8 cellular contexts compared by ENCODE assay signal in the genomic region with DNA sequence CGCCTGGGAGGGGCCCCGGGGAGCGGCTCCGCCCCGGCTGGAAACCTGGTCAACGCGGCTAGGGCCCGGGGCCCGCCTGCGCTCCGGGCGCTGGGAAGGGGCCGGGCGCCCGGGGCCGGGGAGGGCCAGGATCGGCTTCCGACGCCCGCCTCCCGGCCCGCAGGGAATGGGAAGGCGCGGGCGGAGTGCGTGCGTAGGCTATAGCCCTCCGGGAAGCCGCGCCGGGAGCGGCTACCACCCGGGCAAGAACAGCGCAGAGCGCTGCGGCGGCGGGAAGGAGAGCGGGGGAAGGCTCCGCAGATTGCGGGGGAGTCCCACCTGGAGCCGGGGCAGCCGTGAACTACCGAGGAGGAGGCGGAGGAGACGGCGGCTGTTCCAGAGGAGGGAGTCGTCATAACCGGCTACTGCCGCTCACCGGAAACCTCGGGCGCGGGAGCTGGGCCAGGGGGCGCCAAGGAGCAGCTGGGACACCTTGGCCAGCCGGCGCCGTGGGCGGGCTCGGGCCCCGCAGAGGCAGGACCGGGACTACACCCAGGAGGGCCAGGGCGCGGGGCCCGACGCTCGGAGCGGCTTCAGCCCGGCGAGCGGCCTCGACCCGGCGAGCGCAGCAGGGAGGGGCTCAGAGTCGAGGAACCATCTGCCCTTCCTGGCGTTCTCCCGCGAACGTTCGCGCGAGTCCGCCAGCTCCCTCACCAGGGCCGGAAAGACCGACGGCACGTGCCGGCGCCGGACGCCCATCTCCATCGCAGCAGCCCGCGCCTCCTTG. TPM values are rescaled to one million over a fixed set of nuclear protein-coding genes. Genes with fewer than 3 reads are reported as not detected.
DNase-seq lines count a peak whose midpoint lies in the region; ATAC-seq and TF ChIP-seq lines count a peak whose summit lies in the region.

A gene (minus strand): TSS at position 429 of the 766 bp plus-strand sequence. CDS start 3,838 bp downstream, outside the sequence.

- H3K4ac ChIP-seq in H9 (ENCODE audit: low read depth, low read length) = no peak within 1 kb of the TSS; the same call in 1 of the 2 replicates

- H3K9me3 Mint-ChIP-seq in H9 (0 out of 5 replicates have a peak, but pooled peaks cover 0 to 3% of the 10 kb centered on the region in 2 experiments), T-cell (no peaks in the 10 kb centered on the region)

- POLR2A ChIA-PET in T-cell (lab: Charles Lee) = interaction anchor here (0.5 to 0.6 kb wide), 3 partner anchors 14 to 45 kb away, joined by 3 read pairs; no protein-coding TSS in a partner anchor

- DNase-seq in H9 (peak; percentile 87), M059J (ENCODE audit: low read depth) (peak; percentile 73), T-cell (peak; percentile 39 to 83 (median 60)), heart left ventricle (peak; percentile 91 to 95 (median 94)), prostate gland (ENCODE audit: low spot score) (peak; percentile 88)

- H3K4me3 Mint-ChIP-seq in H9 (peak within 1 kb of the TSS; percentile 75 to 82), T-cell (peak within 1 kb of the TSS; percentile 81 to 92 (median 89))

- no peak within 1 kb of the TSS for H2AK5ac ChIP-seq in H9 (ENCODE audit: insufficient read length, low read length)

- no peak within 1 kb of the TSS for H2AFZ ChIP-seq in H9 (ENCODE audit: low read length)

- H3K27ac ChIP-seq in H9 (ENCODE audit: insufficient read length, low read depth, low read length) (no peak within 1 kb of the TSS), adipose tissue (ENCODE audit: low read depth, low read length) (peak within 1 kb of the TSS; percentile 68), heart left ventricle (peak within 1 kb of the TSS; percentile 94 to 99 (median 98)), prostate gland (peak within 1 kb of the TSS; percentile 97 to 100), urinary bladder (ENCODE audit: low read depth) (peak within 1 kb of the TSS; percentile 99)

- H3K79me1 ChIP-seq in H9 (ENCODE audit: insufficient read depth, low read depth, low read length, poor library complexity, severe bottlenecking) = no peaks in the 10 kb centered on the region

- H3K23me2 ChIP-seq in H9 (ENCODE audit: insufficient read length, low read depth, low read length, poor library complexity, severe bottlenecking) = peaks cover 4% of the 10 kb centered on the region

- H3K56ac ChIP-seq in H9 (ENCODE audit: insufficient read length, low read depth, low read length) = no peak within 1 kb of the TSS

- CTCF ChIA-PET in T-cell (lab: Charles Lee) = interaction anchor here in 1 of 2 donors (1.0 kb wide), 1 partner anchor 9 kb away, joined by 4 read pairs; no protein-coding TSS in a partner anchor

- H3K18ac ChIP-seq in H9 (ENCODE audit: insufficient read length, low read depth, low read length) = peak within 1 kb of the TSS; percentile 97

- peak within 1 kb of the TSS in 2 of 3 experiments; percentile 65 to 83; a peak in 3 of 7 replicates for H3K27ac Mint-ChIP-seq in H9
- H3K27ac Mint-ChIP-seq in T-cell = peak within 1 kb of the TSS; percentile 82 to 88

- H3K36me3 Mint-ChIP-seq in H9 (ENCODE audit: insufficient read depth in 1 of 3, low read depth in 3 of 3) = peaks cover 4 to 13% (median 6%) of the 10 kb centered on the region in 3 experiments; a peak in 6 of 7 replicates
- peaks cover 2% of the 10 kb centered on the region for H3K36me3 Mint-ChIP-seq in T-cell

- peak within 1 kb of the TSS; percentile 86 for H3K9ac ChIP-seq in H9 (ENCODE audit: extremely low read depth, insufficient read length, low read length)

- no peak within 1 kb of the TSS for H2BK12ac ChIP-seq in H9 (ENCODE audit: insufficient read length, low read depth, low read length)

- H3K4me1 Mint-ChIP-seq in H9 (peaks cover 55% of the 10 kb centered on the region in 2 experiments), T-cell (peaks cover 30 to 35% (median 35%) of the 10 kb centered on the region in 3 donors)

- H3K4me2 ChIP-seq in H9 (ENCODE audit: insufficient read depth, insufficient read length, low read length) = peak within 1 kb of the TSS; percentile 67

- H3K36me3 ChIP-seq in heart left ventricle = peaks cover 0 to 39% (median 11%) of the 10 kb centered on the region in 9 donors
- H3K36me3 ChIP-seq in prostate gland = no peaks in the 10 kb centered on the region
- no peaks in the 10 kb centered on the region for H3K36me3 ChIP-seq in urinary bladder (ENCODE audit: insufficient read depth)

- no peaks in the 10 kb centered on the region for H3K79me2 ChIP-seq in H9 (ENCODE audit: insufficient read depth, low read length)

- peak; percentile 57 for TF ChIP-seq POLR2A in GM10847 (IDR thresholded peaks at IDR 0.05; ENCODE audit: extremely low read depth, insufficient read length)
- peak in 1 of 2 donors; percentile 52 for TF ChIP-seq POLR2A in heart left ventricle (IDR thresholded peaks at IDR 0.05)
- peak; percentile 30 for TF ChIP-seq POLR2A in prostate gland (IDR thresholded peaks at IDR 0.05)

- ATAC-seq in T-cell (replicated peaks in 1 of 4) (peak; percentile 82 to 86 (median 84)), heart left ventricle (peak; percentile 71 to 92 (median 90))

- H3K27me3 ChIP-seq in H9 (ENCODE audit: insufficient read depth, low read length) = no peaks in the 10 kb centered on the region
- H3K27me3 ChIP-seq in heart left ventricle = no peaks in the 10 kb centered on the region
- no peaks in the 10 kb centered on the region for H3K27me3 ChIP-seq in prostate gland (replicated peaks; ENCODE audit: insufficient read depth)

- peak within 1 kb of the TSS; percentile 58 for H2BK120ac ChIP-seq in H9 (ENCODE audit: low read depth, low read length, poor library complexity, severe bottlenecking)

- no peak within 1 kb of the TSS for H4K8ac ChIP-seq in H9 (replicated peaks; ENCODE audit: insufficient read length, low read depth, low read length)

- no peaks in the 10 kb centered on the region for H4K20me1 ChIP-seq in H9 (ENCODE audit: control insufficient read depth, insufficient read depth, insufficient read length)

- no peak within 1 kb of the TSS for H4K91ac ChIP-seq in H9 (ENCODE audit: insufficient read length, low read depth, low read length)

- no peaks in the 10 kb centered on the region for H3K27me3 Mint-ChIP-seq in H9 (ENCODE audit: low read depth)
- no peaks in the 10 kb centered on the region for H3K27me3 Mint-ChIP-seq in T-cell

- intact Hi-C loops in heart left ventricle (cut with DNase I) (loop anchor here in 2 of 10 donors (5.0 kb wide), 2 partner anchors 39 to 69 kb away; a partner anchor contains a TSS), prostate gland (cut with DNase I) (loop anchor here (5.0 kb wide), 1 partner anchor 39 kb away; a partner anchor contains a TSS)

- no peak within 1 kb of the TSS for H2BK5ac ChIP-seq in H9 (ENCODE audit: insufficient read length, low read length)

- H3K14ac ChIP-seq in H9 (ENCODE audit: insufficient read depth, low read length) = peak within 1 kb of the TSS; percentile 70

- no CpG with 5 or more reads among the region's 95 CpGs for WGBS in H9 (ENCODE audit: extremely low coverage, insufficient read length, low lambda C conversion rate)
- 0 to 1% (median 0%) methylated on average over 68 to 95 of the region's 95 CpGs for WGBS in adipose tissue, 3 donors
- 0% methylated on average over 35 to 95 of the region's 95 CpGs for WGBS in heart left ventricle, 4 donors
- WGBS in prostate gland = under 1% methylated on average over 77 of the region's 95 CpGs
- under 1% methylated on average over 95 of the region's 95 CpGs for WGBS in urinary bladder

- TF ChIP-seq CTCF in H9 (conservative IDR thresholded peaks at IDR 0.05) = peak; percentile 76
- peak; percentile 39 to 84 (median 64) for TF ChIP-seq CTCF in heart left ventricle (IDR thresholded peaks at IDR 0.05)
- peak; percentile 51 to 74 (median 62) for TF ChIP-seq CTCF in prostate gland (IDR thresholded peaks at IDR 0.05)

- no peak within 1 kb of the TSS for H2BK20ac ChIP-seq in H9 (ENCODE audit: low read depth, low read length, poor library complexity, severe bottlenecking)

- no peak within 1 kb of the TSS; the same call in 1 of the 2 replicates for H2BK15ac ChIP-seq in H9 (ENCODE audit: low read depth, low read length)

- H3K9me3 ChIP-seq in H9 (ENCODE audit: control insufficient read depth, low read depth, low read length) = no peaks in the 10 kb centered on the region
- no peaks in the 10 kb centered on the region for H3K9me3 ChIP-seq in heart left ventricle
- no peaks in the 10 kb centered on the region for H3K9me3 ChIP-seq in prostate gland

- H3T11ph ChIP-seq in H9 (ENCODE audit: low read length) = no peak within 1 kb of the TSS

- H3K4me1 ChIP-seq in H9 (ENCODE audit: insufficient read depth, low read length) = peaks cover 11% of the 10 kb centered on the region; the same call in 1 of the 2 replicates
- peaks cover 0 to 47% (median 24%) of the 10 kb centered on the region in 12 donors for H3K4me1 ChIP-seq in heart left ventricle
- H3K4me1 ChIP-seq in prostate gland (replicated peaks) = peaks cover 9% of the 10 kb centered on the region
- no peaks in the 10 kb centered on the region for H3K4me1 ChIP-seq in urinary bladder (ENCODE audit: insufficient read depth)

- peak within 1 kb of the TSS; percentile 53 to 94 (median 86) for H3K4me3 ChIP-seq in heart left ventricle
- H3K4me3 ChIP-seq in prostate gland = peak within 1 kb of the TSS; percentile 76 to 94
- H3K4me3 ChIP-seq in urinary bladder (ENCODE audit: low read depth, low read length) = peak within 1 kb of the TSS; percentile 82

- H4K5ac ChIP-seq in H9 (ENCODE audit: insufficient read length, low read depth, low read length) = no peak within 1 kb of the TSS

- H3K23ac ChIP-seq in H9 (ENCODE audit: insufficient read length, low read depth, low read length) = no peak within 1 kb of the TSS

RNA-seq across cellular contexts. Expression of the gene that starts here (rescaled TPM):
- total RNA-seq in H9 (2021) (30.5 and 34.7 TPM in 2 replicates), T-cell (10 to 100 TPM; 14.0 to 18.2 (median 15.5) TPM), heart left ventricle (10 to 100 TPM; 21.5 to 53.1 (median 34.5) TPM), prostate gland (10 to 100 TPM; 40.4 to 42.8 TPM), urinary bladder (71.1 TPM)
- total RNA-seq in M059J (2014; rRNA removed; shearing (Covaris generic)) = 4.1 and 9.0 TPM in 2 replicates
- polyA plus RNA-seq in adipose tissue (10 to 100 TPM in 2 of 3 donors, 1 to 10 TPM in 1; 5.1 to 20.2 (median 16.9) TPM), heart left ventricle (10 to 100 TPM; 13.4 to 20.9 TPM), urinary bladder (25.2 TPM)
